In genomic region chr1:177164380-177165068, GRCh38 we compare ENCODE assay signal across 9 cellular contexts. TPM values are rescaled to one million over a fixed set of nuclear protein-coding genes. Genes with fewer than 3 reads are reported as not detected.
DNase-seq lines count a peak whose midpoint lies in the region; ATAC-seq and TF ChIP-seq lines count a peak whose summit lies in the region.
"Had no signal": no experiment of that assay in that cellular context is flagged by ENCODE, and none has a peak within 500 bp of the region (broad histone marks: within the 10 kb centered on the region; RNA-seq: fewer than 3 reads in every experiment).

TSS of gene ASTN1 (minus strand) at chr1:177164712. CDS start at chr1:177164676, 36 bp downstream.

- ATAC-seq in left cardiac atrium = peak; percentile 30 to 59
- no peak for ATAC-seq in GM18511 (IDR thresholded peaks at IDR 0.05; ENCODE audit: unreplicated experiment)
- ATAC-seq: PC-3 had no signal

- H3K36me3 ChIP-seq in SK-N-SH (replicated peaks in 1 of 2; ENCODE audit: control insufficient read depth in 1 of 2, insufficient read depth in 2 of 2, low read length in 1 of 2) = no peaks in the 10 kb centered on the region

- no peaks in the 10 kb centered on the region for H3K79me2 ChIP-seq in SK-N-SH (ENCODE audit: insufficient read depth)

- no peaks in the 10 kb centered on the region for H4K20me1 ChIP-seq in SK-N-SH (ENCODE audit: insufficient read depth)

- no peak for TF ChIP-seq RAD21 in SK-N-SH (IDR thresholded peaks at IDR 0.05; ENCODE audit: low read length)

- H3K9me3 ChIP-seq in SK-N-SH = no peaks in the 10 kb centered on the region

- peak within 1 kb of the TSS; percentile 76 for H3K4me2 ChIP-seq in SK-N-SH

- 4% methylated on average over 24 of the region's 49 CpGs for WGBS in SK-N-SH (ENCODE audit: low lambda C conversion rate)

- no peaks in the 10 kb centered on the region for H3F3A ChIP-seq in SK-N-SH (replicated peaks; ENCODE audit: insufficient read depth)

- H3K9ac ChIP-seq in SK-N-SH = no peak within 1 kb of the TSS

- intact Hi-C loops in left cardiac atrium (cut with DNase I) = no loop called here

- no peak for TF ChIP-seq CTCF in SK-N-SH (IDR thresholded peaks at IDR 0.05)

- H3K27ac ChIP-seq in SK-N-SH (ENCODE audit: low read depth in 2 of 2, low read length in 1 of 2) = peak within 1 kb of the TSS in 1 of 2 experiments; percentile 90; a peak in 2 of 4 replicates

- TF ChIP-seq EP300 in SK-N-SH (IDR thresholded peaks at IDR 0.05; ENCODE audit: borderline replicate concordance in 1 of 2, low read depth in 1 of 2, low read length in 1 of 2) = no peak

- H2AFZ ChIP-seq in SK-N-SH (ENCODE audit: low read depth) = peak within 1 kb of the TSS; percentile 70; the same call in 1 of the 2 replicates

- no peaks in the 10 kb centered on the region for H3K9me2 ChIP-seq in SK-N-SH

- POLR2A ChIA-PET in SK-N-SH (lab: Yijun Ruan, JAX) = interaction anchor here (0.5 to 1.7 kb wide), 4 partner anchors 12 to 686 kb away, joined by 3 to 4 read pairs (median 3); no protein-coding TSS in a partner anchor

- DNase-seq in C1 segment of cervical spinal cord (lab: John Stamatoyannopoulos, UW) (peak in 10 of 14 donors; percentile 15 to 86 (median 47)), SK-N-SH (peak; percentile 90), left cardiac atrium (peak; percentile 19), pons (ENCODE audit: low spot score) (peak; percentile 22), epidermal melanocyte (ENCODE audit: insufficient read length, low spot score) (no peak), mesenteric fat pad (ENCODE audit: low spot score) (no peak)
- no peak for DNase-seq in activated T-cell treated with anti-CD3 and anti-CD28 coated beads, Interleukin-2, amount 50 U/mL, for 1 hour
- DNase-seq: PC-3 had no signal

- H3K27me3 ChIP-seq in SK-N-SH (ENCODE audit: insufficient read depth) = peaks cover 11% of the 10 kb centered on the region; the same call in 1 of the 2 replicates

- CTCF ChIA-PET in SK-N-SH (lab: Yijun Ruan, JAX) = interaction anchor here (0.8 to 4.4 kb wide), 11 partner anchors 12 to 783 kb away, joined by 3 to 33 read pairs (median 4); no protein-coding TSS in a partner anchor

- H3K4me3 ChIP-seq in SK-N-SH (ENCODE audit: low read depth in 2 of 2, low read length in 1 of 2) = peak within 1 kb of the TSS; percentile 32 to 54; a peak in 2 of 4 replicates

- H3K4me1 ChIP-seq in SK-N-SH (ENCODE audit: control insufficient read depth in 1 of 2, insufficient read depth in 2 of 2, low read depth in 1 of 2, low read length in 1 of 2) = peaks cover 0 to 11% of the 10 kb centered on the region in 2 experiments; a peak in 2 of 4 replicates

TF ChIP-seq in SK-N-SH, 30 proteins besides CTCF, POLR2A, EP300 and RAD21:
- TF ChIP-seq RCOR1 (IDR thresholded peaks at IDR 0.05; ENCODE audit: low read length) = no peak
- TF ChIP-seq FOXM1 (IDR thresholded peaks at IDR 0.05; ENCODE audit: low read depth) = no peak
- TF ChIP-seq SMC3 (IDR thresholded peaks at IDR 0.05; ENCODE audit: low read depth, low read length) = no peak
- TF ChIP-seq GATA2 (CRISPR knock-in tag; IDR thresholded peaks at IDR 0.05) = no peak
- TF ChIP-seq FOSL2 (IDR thresholded peaks at IDR 0.05; ENCODE audit: borderline replicate concordance, low read depth) = no peak
- no peak for TF ChIP-seq MAX (IDR thresholded peaks at IDR 0.05; ENCODE audit: low read depth)
- no peak for TF ChIP-seq POLR2AphosphoS5 (IDR thresholded peaks at IDR 0.05; ENCODE audit: low read depth, low read length)
- TF ChIP-seq CHD2 (IDR thresholded peaks at IDR 0.05; ENCODE audit: low read length, partially characterized antibody) = no peak
- no peak for TF ChIP-seq TEAD4 (IDR thresholded peaks at IDR 0.05; ENCODE audit: borderline replicate concordance, insufficient read depth)
- no peak for TF ChIP-seq EZH2phosphoT487 (IDR thresholded peaks at IDR 0.05; ENCODE audit: borderline replicate concordance, low read depth)
- no peak for TF ChIP-seq FOXJ3 (CRISPR knock-in tag; IDR thresholded peaks at IDR 0.05)
- no peak for TF ChIP-seq ZBTB33 (IDR thresholded peaks at IDR 0.05; ENCODE audit: borderline replicate concordance, low read depth)

RNA-seq across cellular contexts. Expression of gene ASTN1, which starts in this region (rescaled TPM):
- 0.13 and 0.29 TPM in 2 replicates for polyA plus RNA-seq in SK-N-SH (2012; rRNA removed)
- polyA plus RNA-seq in SK-N-SH (2012; cell fraction: cytosol; rRNA removed) = 0.21 and 0.39 TPM in 2 replicates
- polyA plus RNA-seq in SK-N-SH (2012; cell fraction: nucleus; rRNA removed) = 0.20 TPM in 2 replicates
- total RNA-seq in left cardiac atrium = under 1 TPM; 0.79 to 0.94 TPM
- total RNA-seq in mesenteric fat pad = 0.32 TPM
- total RNA-seq: PC-3 had no signal

Comparison
In these comparisons a context has a peak if more than half of its experiments do, and no peak if none do; other contexts are left out.
1. Peak in DNase-seq, H3K4me3 ChIP-seq and H3K4me2 ChIP-seq in SK-N-SH; RNA of the gene not detected or under 1 TPM.
2. Peak in DNase-seq and ATAC-seq in left cardiac atrium; RNA of the gene not detected or under 1 TPM.
3. DNase-seq: peak in C1 segment of cervical spinal cord (10 of 14) and pons (single experiment); none in epidermal melanocyte (single experiment), mesenteric fat pad (single experiment) and activated T-cell treated with anti-CD3 and anti-CD28 coated beads, Interleukin-2, amount 50 U/mL, for 1 hour (single experiment).